1 cellular context compared by ENCODE assay signal in genomic region chr3:117226932-117227331, GRCh38.
TF ChIP-seq lines count a peak whose summit lies in the region.

No MANE protein-coding gene starts in this region.

TF ChIP-seq in GM12878, 131 proteins besides CTCF, POLR2A, EP300 and RAD21 (continued from another document):
- TF ChIP-seq, protein P1, sequence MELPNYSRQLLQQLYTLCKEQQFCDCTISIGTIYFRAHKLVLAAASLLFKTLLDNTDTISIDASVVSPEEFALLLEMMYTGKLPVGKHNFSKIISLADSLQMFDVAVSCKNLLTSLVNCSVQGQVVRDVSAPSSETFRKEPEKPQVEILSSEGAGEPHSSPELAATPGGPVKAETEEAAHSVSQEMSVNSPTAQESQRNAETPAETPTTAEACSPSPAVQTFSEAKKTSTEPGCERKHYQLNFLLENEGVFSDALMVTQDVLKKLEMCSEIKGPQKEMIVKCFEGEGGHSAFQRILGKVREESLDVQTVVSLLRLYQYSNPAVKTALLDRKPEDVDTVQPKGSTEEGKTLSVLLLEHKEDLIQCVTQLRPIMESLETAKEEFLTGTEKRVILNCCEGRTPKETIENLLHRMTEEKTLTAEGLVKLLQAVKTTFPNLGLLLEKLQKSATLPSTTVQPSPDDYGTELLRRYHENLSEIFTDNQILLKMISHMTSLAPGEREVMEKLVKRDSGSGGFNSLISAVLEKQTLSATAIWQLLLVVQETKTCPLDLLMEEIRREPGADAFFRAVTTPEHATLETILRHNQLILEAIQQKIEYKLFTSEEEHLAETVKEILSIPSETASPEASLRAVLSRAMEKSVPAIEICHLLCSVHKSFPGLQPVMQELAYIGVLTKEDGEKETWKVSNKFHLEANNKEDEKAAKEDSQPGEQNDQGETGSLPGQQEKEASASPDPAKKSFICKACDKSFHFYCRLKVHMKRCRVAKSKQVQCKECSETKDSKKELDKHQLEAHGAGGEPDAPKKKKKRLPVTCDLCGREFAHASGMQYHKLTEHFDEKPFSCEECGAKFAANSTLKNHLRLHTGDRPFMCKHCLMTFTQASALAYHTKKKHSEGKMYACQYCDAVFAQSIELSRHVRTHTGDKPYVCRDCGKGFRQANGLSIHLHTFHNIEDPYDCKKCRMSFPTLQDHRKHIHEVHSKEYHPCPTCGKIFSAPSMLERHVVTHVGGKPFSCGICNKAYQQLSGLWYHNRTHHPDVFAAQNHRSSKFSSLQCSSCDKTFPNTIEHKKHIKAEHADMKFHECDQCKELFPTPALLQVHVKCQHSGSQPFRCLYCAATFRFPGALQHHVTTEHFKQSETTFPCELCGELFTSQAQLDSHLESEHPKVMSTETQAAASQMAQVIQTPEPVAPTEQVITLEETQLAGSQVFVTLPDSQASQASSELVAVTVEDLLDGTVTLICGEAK (IDR thresholded peaks at IDR 0.05; ENCODE audit: borderline replicate concordance): no peak
- TF ChIP-seq CREM (IDR thresholded peaks at IDR 0.05; ENCODE audit: low read depth) (no peak), EGR1 (IDR thresholded peaks at IDR 0.05; ENCODE audit: borderline replicate concordance in 1 of 2, low read depth in 2 of 2, low read length in 2 of 2) (no peak), ZNF274 (IDR thresholded peaks at IDR 0.05; ENCODE audit: insufficient read depth, insufficient read length) (no peak)
